1 cellular context compared by ENCODE assay signal in the genomic region with DNA sequence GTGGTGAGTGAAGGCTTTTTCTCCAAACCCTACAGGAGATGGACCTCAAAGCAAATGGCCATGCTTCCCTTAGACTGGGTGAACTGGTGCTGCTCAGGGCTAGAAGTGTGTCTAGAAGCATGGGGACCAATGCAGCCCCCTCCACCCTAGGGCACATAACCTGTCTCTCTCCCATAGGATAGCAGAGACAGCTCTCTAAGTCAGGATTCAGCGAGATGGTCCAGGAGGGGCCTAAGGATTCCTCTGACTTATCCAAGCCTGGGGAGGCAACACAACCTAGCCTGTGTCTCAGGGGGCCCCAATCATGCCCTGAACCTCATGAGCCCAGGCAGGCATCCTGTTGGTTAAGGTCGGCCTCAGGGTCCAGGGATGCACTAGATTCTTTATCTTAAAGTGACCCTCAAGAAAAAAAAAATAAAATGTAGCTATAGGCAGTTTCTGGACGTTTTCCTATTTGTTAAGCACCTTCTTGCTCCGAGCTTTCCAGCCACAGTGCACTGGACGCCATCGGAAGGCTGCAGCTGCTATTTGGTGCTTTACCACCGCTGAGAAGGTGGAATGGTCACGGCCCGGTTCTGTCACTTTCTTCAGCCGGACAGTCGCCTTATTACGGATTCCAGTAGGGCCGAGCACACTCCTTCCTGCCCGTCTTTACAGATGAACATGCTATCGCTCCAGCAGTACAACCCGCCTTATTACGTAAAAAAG.
TF ChIP-seq lines count a peak whose summit lies in the region.

No MANE protein-coding gene starts in this region.

TF ChIP-seq in HCT116, 20 proteins besides CTCF, POLR2A, EP300 and RAD21:
- TF ChIP-seq, protein P1, sequence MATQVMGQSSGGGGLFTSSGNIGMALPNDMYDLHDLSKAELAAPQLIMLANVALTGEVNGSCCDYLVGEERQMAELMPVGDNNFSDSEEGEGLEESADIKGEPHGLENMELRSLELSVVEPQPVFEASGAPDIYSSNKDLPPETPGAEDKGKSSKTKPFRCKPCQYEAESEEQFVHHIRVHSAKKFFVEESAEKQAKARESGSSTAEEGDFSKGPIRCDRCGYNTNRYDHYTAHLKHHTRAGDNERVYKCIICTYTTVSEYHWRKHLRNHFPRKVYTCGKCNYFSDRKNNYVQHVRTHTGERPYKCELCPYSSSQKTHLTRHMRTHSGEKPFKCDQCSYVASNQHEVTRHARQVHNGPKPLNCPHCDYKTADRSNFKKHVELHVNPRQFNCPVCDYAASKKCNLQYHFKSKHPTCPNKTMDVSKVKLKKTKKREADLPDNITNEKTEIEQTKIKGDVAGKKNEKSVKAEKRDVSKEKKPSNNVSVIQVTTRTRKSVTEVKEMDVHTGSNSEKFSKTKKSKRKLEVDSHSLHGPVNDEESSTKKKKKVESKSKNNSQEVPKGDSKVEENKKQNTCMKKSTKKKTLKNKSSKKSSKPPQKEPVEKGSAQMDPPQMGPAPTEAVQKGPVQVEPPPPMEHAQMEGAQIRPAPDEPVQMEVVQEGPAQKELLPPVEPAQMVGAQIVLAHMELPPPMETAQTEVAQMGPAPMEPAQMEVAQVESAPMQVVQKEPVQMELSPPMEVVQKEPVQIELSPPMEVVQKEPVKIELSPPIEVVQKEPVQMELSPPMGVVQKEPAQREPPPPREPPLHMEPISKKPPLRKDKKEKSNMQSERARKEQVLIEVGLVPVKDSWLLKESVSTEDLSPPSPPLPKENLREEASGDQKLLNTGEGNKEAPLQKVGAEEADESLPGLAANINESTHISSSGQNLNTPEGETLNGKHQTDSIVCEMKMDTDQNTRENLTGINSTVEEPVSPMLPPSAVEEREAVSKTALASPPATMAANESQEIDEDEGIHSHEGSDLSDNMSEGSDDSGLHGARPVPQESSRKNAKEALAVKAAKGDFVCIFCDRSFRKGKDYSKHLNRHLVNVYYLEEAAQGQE (IDR thresholded peaks at IDR 0.05; ENCODE audit: low read depth): no peak
- no peak for TF ChIP-seq ZFX (IDR thresholded peaks at IDR 0.05)
